Comparison of ENCODE assay signal across 24 cellular contexts in genomic region chr15:27064080-27064479, GRCh38.
"Had no signal": no experiment of that assay in that cellular context is flagged by ENCODE, and none has a peak within 500 bp of the region (broad histone marks: within the 10 kb centered on the region; RNA-seq: fewer than 3 reads in every experiment).

No MANE protein-coding gene starts in this region.

- H3K4me3 Mint-ChIP-seq: mesothelial cell of epicardium, naive B cell had no signal

- H3K27ac ChIP-seq: coronary artery, dorsolateral prefrontal cortex, esophagus muscularis mucosa, foreskin keratinocyte, gastroesophageal sphincter, heart right ventricle, left lung, lower lobe of right lung had no signal

- H3K27ac Mint-ChIP-seq: mesothelial cell of epicardium, naive B cell had no signal

- DNase-seq: dermis blood vessel endothelial cell; dorsolateral prefrontal cortex; effector CD4-positive, alpha-beta T cell; effector memory CD4-positive, alpha-beta T cell; foreskin keratinocyte; head of caudate nucleus; heart right ventricle; hippocampal formation; left cardiac atrium; left lung; left ventricle myocardium superior; lower lobe of right lung; mesenchymal stem cell; mucosa of descending colon; naive B cell had no signal

- FAIRE-seq: colon, endothelial cell of umbilical vein, frontal cortex, islet of Langerhans, keratinocyte had no signal

- H3K4me1 Mint-ChIP-seq: naive B cell had no signal

- H3K9me3 Mint-ChIP-seq: mesothelial cell of epicardium had no signal

- ATAC-seq: foreskin keratinocyte, gastroesophageal sphincter, heart right ventricle, left cardiac atrium, left lung, left ventricle myocardium superior, lower lobe of right lung, mucosa of descending colon had no signal

- H3K4me3 ChIP-seq: coronary artery, dorsolateral prefrontal cortex, esophagus muscularis mucosa, gastroesophageal sphincter, heart right ventricle, left lung, lower lobe of right lung, mucosa of descending colon had no signal

- H3K27me3 ChIP-seq: esophagus muscularis mucosa, foreskin keratinocyte, left lung had no signal

- H3K27me3 Mint-ChIP-seq: naive B cell had no signal

- H3K36me3 ChIP-seq: esophagus muscularis mucosa, gastroesophageal sphincter, heart right ventricle, left lung, lower lobe of right lung had no signal

- H3K4me1 ChIP-seq: esophagus muscularis mucosa, foreskin keratinocyte, gastroesophageal sphincter, heart right ventricle, left lung, lower lobe of right lung had no signal
